Comparison of ENCODE assay signal across 13 cellular contexts in genomic region chr17:2940352-2940751, GRCh38.
DNase-seq lines count a peak whose midpoint lies in the region; ATAC-seq, FAIRE-seq and TF ChIP-seq lines count a peak whose summit lies in the region.
"Had no signal": no experiment of that assay in that cellular context is flagged by ENCODE, and none has a peak within 500 bp of the region (broad histone marks: within the 10 kb centered on the region; RNA-seq: fewer than 3 reads in every experiment).

No MANE protein-coding gene starts in this region.

- WGBS in body of pancreas, 2 donors = 82 to 100% methylated on average over 1 to 15 of the region's 15 CpGs
- WGBS in hepatocyte (ENCODE audit: low lambda C conversion rate, missing lambda C conversion rate) = 70% methylated on average over 15 of the region's 15 CpGs
- WGBS in pancreas, 2 donors = 70 to 83% methylated on average over 15 of the region's 15 CpGs

- ATAC-seq in body of pancreas = peak; percentile 45
- ATAC-seq in pancreas = peak; percentile 27 to 69 (median 51)
- no peak for ATAC-seq in foreskin keratinocyte
- no peak for ATAC-seq in HG03469 (IDR thresholded peaks at IDR 0.05; ENCODE audit: unreplicated experiment)

- H3K27ac ChIP-seq in body of pancreas (peak overlapping the region in 2 of 4 donors; percentile 16 to 32), hepatocyte (no peak overlapping the region), pancreas (peak overlapping the region in 1 of 4 donors; percentile 16), foreskin keratinocyte (no peak overlapping the region)

- no peaks in the 10 kb centered on the region for H3K9me2 ChIP-seq in hepatocyte (replicated peaks; ENCODE audit: insufficient read depth)

- no peak overlapping the region for H2AFZ ChIP-seq in hepatocyte

- H3K4me3 ChIP-seq in body of pancreas (no peak overlapping the region), hepatocyte (no peak overlapping the region), pancreas (no peak overlapping the region)

- H4K20me1 ChIP-seq in hepatocyte (ENCODE audit: insufficient read depth, poor library complexity, severe bottlenecking) = no peaks in the 10 kb centered on the region

- H3K36me3 ChIP-seq in body of pancreas (replicated peaks in 1 of 2; ENCODE audit: insufficient read depth in 1 of 2, low read depth in 2 of 2) = no peaks in the 10 kb centered on the region
- H3K36me3 ChIP-seq in hepatocyte (replicated peaks; ENCODE audit: insufficient read depth, low read depth) = no peaks in the 10 kb centered on the region
- no peaks in the 10 kb centered on the region for H3K36me3 ChIP-seq in pancreas

- no peaks in the 10 kb centered on the region for H3K9me3 ChIP-seq in body of pancreas
- H3K9me3 ChIP-seq in hepatocyte (ENCODE audit: low read depth) = no peaks in the 10 kb centered on the region
- H3K9me3 ChIP-seq in pancreas = no peaks in the 10 kb centered on the region

- TF ChIP-seq CTCF in body of pancreas (IDR thresholded peaks at IDR 0.05) = no peak
- TF ChIP-seq CTCF in hepatocyte (IDR thresholded peaks at IDR 0.05; ENCODE audit: poor library complexity) = no peak
- no peak for TF ChIP-seq CTCF in pancreas (IDR thresholded peaks at IDR 0.05)
- no peak for TF ChIP-seq CTCF in foreskin keratinocyte (conservative IDR thresholded peaks at IDR 0.05)

- FAIRE-seq in pancreas (lab: Jason Lieb, UNC) = no peak

- H3K79me2 ChIP-seq in hepatocyte = no peaks in the 10 kb centered on the region

- intact Hi-C loops in body of pancreas (cut with DNase I) (no loop called here), pancreas (cut with DNase I) (no loop called here)

- H3K4me2 ChIP-seq in hepatocyte = peak overlapping the region; percentile 27

- no peaks in the 10 kb centered on the region for H3K27me3 ChIP-seq in body of pancreas
- H3K27me3 ChIP-seq in hepatocyte = no peaks in the 10 kb centered on the region
- no peaks in the 10 kb centered on the region for H3K27me3 ChIP-seq in pancreas
- no peaks in the 10 kb centered on the region for H3K27me3 ChIP-seq in foreskin keratinocyte

- DNase-seq in Ammon's horn (ENCODE audit: low spot score) (peak; percentile 80), body of pancreas (no peak), hepatocyte (ENCODE audit: low spot score) (no peak), pancreas (peak in 1 of 6 donors; percentile 44), NCI-H1694 treated with DMSO at 0.1 percent for 48 hours (lab: John Stamatoyannopoulos, UW) (no peak), foreskin keratinocyte (no peak), COR-L47 (lab: John Stamatoyannopoulos, UW) (no peak)
- DNase-seq: activated CD4-positive, alpha-beta T cell treated with anti-CD3 and anti-CD28 coated beads, Interleukin-2, amount 50 U/mL, for 48 hours; activated naive CD4-positive, alpha-beta T cell treated with anti-CD3 and anti-CD28 coated beads, Interleukin-2, amount 50 U/mL, for 16 hours; effector CD8-positive, alpha-beta T cell; NCI-H82; stimulated activated CD4-positive, alpha-beta T cell treated with anti-CD3 and anti-CD28 coated beads, Interleukin-2, amount 100 ng/mL, for 48 hours had no signal

- TF ChIP-seq POLR2A in body of pancreas (IDR thresholded peaks at IDR 0.05) = no peak

- H3K4me1 ChIP-seq in body of pancreas (no peaks in the 10 kb centered on the region), hepatocyte (ENCODE audit: insufficient read depth) (peaks cover 8% of the 10 kb centered on the region), pancreas (no peaks in the 10 kb centered on the region), foreskin keratinocyte (no peaks in the 10 kb centered on the region)

Comparison
In these comparisons a context has a peak if more than half of its experiments do, and no peak if none do; other contexts are left out.
1. ATAC-seq: peak in body of pancreas (single experiment) and pancreas (4 of 4); none in foreskin keratinocyte (single experiment) and HG03469 (single experiment).